Comparison of ENCODE assay signal across 17 cellular contexts in the genomic region with DNA sequence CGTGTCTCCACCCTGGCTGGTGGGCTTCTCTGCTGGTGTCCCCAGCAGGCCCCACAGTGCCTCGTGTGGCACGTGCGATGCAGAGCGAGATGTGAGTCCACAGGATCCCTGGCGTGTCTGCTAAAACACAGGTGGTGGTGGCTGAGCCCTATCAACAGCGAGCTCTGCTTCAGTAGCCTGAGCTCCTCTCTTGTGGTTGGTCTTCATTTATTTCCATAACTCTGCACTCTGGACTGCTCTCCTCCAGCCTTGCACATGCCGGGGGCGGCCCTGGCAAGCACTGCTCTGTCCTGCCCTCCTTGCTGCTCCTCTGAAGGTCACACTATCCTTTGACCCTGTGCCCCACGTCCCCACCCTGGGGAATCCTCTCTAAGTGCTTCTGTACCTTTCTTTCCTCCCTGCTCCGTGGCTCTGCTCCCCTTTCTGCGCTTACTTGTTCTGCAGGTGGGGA. TPM values are rescaled to one million over a fixed set of nuclear protein-coding genes. Genes with fewer than 3 reads are reported as not detected.
DNase-seq lines count a peak whose midpoint lies in the region; ATAC-seq, FAIRE-seq and TF ChIP-seq lines count a peak whose summit lies in the region.
"Had no signal": no experiment of that assay in that cellular context is flagged by ENCODE, and none has a peak within 500 bp of the region (broad histone marks: within the 10 kb centered on the region; RNA-seq: fewer than 3 reads in every experiment).

No MANE protein-coding gene starts in this region.

- H3K27me3 Mint-ChIP-seq in activated T-cell treated with anti-CD3 and anti-CD28 coated beads, Interleukin-2, amount 50 U/mL, for 72 hours (ENCODE audit: low read depth), result peaks cover 5% of the 10 kb centered on the region

- H3K9me3 ChIP-seq in A549, result no peaks in the 10 kb centered on the region
- no peaks in the 10 kb centered on the region for H3K9me3 ChIP-seq in A673 (ENCODE audit: low read depth, low read length, poor library complexity, severe bottlenecking)
- H3K9me3 ChIP-seq in NT2/D1 (ENCODE audit: insufficient read depth, low read length), result peaks cover 7% of the 10 kb centered on the region; the same call in 1 of the 2 replicates
- H3K9me3 ChIP-seq: BLaER1 had no signal

- H3K9ac ChIP-seq in NT2/D1 (ENCODE audit: insufficient read length, low read depth), result no peak overlapping the region
- H3K9ac ChIP-seq: BLaER1 had no signal

- no peak overlapping the region for H3K4me3 Mint-ChIP-seq in activated T-cell treated with anti-CD3 and anti-CD28 coated beads, Interleukin-2, amount 50 U/mL, for 72 hours
- H3K4me3 Mint-ChIP-seq: activated CD8-positive, alpha-beta T cell treated with anti-CD3 and anti-CD28 coated beads for 36 hours; activated naive CD8-positive, alpha-beta T cell; stimulated activated naive CD8-positive, alpha-beta T cell treated with anti-CD3 and anti-CD28 coated beads, Interleukin-15, Interleukin-2, amounts not matched to agents 100 ng/mL and 50 ng/mL, for 24 hours; T-helper 2 cell treated with Interferon-gamma antibody and Interleukin-4, amounts not matched to agents 5 μg/mL and 100 μg/mL, for 36 hours had no signal

- TF ChIP-seq RAD21 in A549 (conservative IDR thresholded peaks at IDR 0.05 in 1 of 2, IDR thresholded peaks at IDR 0.05 in 1 of 2), result no peak

- no peaks in the 10 kb centered on the region for H3K4me1 Mint-ChIP-seq in activated T-cell treated with anti-CD3 and anti-CD28 coated beads, Interleukin-2, amount 50 U/mL, for 72 hours (ENCODE audit: low read depth)

- H3K9me3 Mint-ChIP-seq in activated T-cell treated with anti-CD3 and anti-CD28 coated beads, Interleukin-2, amount 50 U/mL, for 72 hours, result no peaks in the 10 kb centered on the region
- H3K9me3 Mint-ChIP-seq: activated CD8-positive, alpha-beta T cell treated with anti-CD3 and anti-CD28 coated beads for 36 hours; stimulated activated naive CD8-positive, alpha-beta T cell treated with anti-CD3 and anti-CD28 coated beads, Interleukin-15, Interleukin-2, amounts not matched to agents 100 ng/mL and 50 ng/mL, for 24 hours; T-helper 2 cell treated with Interferon-gamma antibody and Interleukin-4, amounts not matched to agents 5 μg/mL and 100 μg/mL, for 36 hours had no signal

- no peaks in the 10 kb centered on the region for H3K36me3 ChIP-seq in A673 (ENCODE audit: insufficient read depth, low read length, poor library complexity, severe bottlenecking)
- no peaks in the 10 kb centered on the region for H3K36me3 ChIP-seq in NT2/D1 (ENCODE audit: insufficient read depth, insufficient read length, low read length)
- H3K36me3 ChIP-seq: BLaER1 had no signal

- POLR2A ChIA-PET in A549 (lab: Yijun Ruan, JAX), result no interaction called here
- POLR2A ChIA-PET in A673 (lab: Charles Lee; ENCODE audit: low non-redundant PET), result no interaction called here

- DNase-seq in A549 (ENCODE audit: low read depth in 1 of 2, low spot score in 1 of 2) (no peak), A673 (ENCODE audit: low spot score) (peak; percentile 21), NT2/D1 (ENCODE audit: low read depth, low spot score) (peak; percentile 9), lower leg skin (ENCODE audit: low spot score in 2 of 2) (peak; percentile 5 to 60), DMS53 (lab: John Stamatoyannopoulos, UW) (no peak), HT-29 (ENCODE audit: low spot score) (no peak)
- no peak for DNase-seq in activated T-cell treated with anti-CD3 and anti-CD28 coated beads, Interleukin-2, amount 50 U/mL, for 72 hours
- DNase-seq: activated CD4-positive, CD25-positive, alpha-beta regulatory T cell; activated CD8-positive, alpha-beta T cell treated with anti-CD3 and anti-CD28 coated beads for 36 hours; HCEC 1CT; mammary epithelial cell; NCI-H526 treated with DMSO at 0.1 percent for 48 hours; trophoblast cell had no signal

- H3K4me1 ChIP-seq in A549 (no peaks in the 10 kb centered on the region), A673 (ENCODE audit: insufficient read depth, low read length, poor library complexity, severe bottlenecking) (no peaks in the 10 kb centered on the region), NT2/D1 (ENCODE audit: insufficient read depth, insufficient read length) (no peaks in the 10 kb centered on the region)
- H3K4me1 ChIP-seq: BLaER1 had no signal

- H3K27ac ChIP-seq in A549 (no peak overlapping the region), A673 (ENCODE audit: low read depth, low read length, poor library complexity, severe bottlenecking) (no peak overlapping the region)
- H3K27ac ChIP-seq: BLaER1 had no signal

- H3K27me3 ChIP-seq in A673 (replicated peaks; ENCODE audit: insufficient read depth, low read depth, low read length, poor library complexity), result peaks cover 38% of the 10 kb centered on the region
- H3K27me3 ChIP-seq in NT2/D1 (ENCODE audit: insufficient read depth, insufficient read length), result no peaks in the 10 kb centered on the region
- H3K27me3 ChIP-seq: BLaER1 had no signal

- TF ChIP-seq CTCF in A549 (IDR thresholded peaks at IDR 0.05) (no peak), A673 (conservative IDR thresholded peaks at IDR 0.05; ENCODE audit: low read depth, low read length) (no peak), lower leg skin (IDR thresholded peaks at IDR 0.05) (no peak)

- no peak for TF ChIP-seq POLR2A in A549 (IDR thresholded peaks at IDR 0.05; ENCODE audit: low read length)
- no peak for TF ChIP-seq POLR2A in lower leg skin (IDR thresholded peaks at IDR 0.05)

- intact Hi-C loops in A673 (cut with micrococcal nuclease; ENCODE audit: unreplicated experiment), result loop anchor here (10.0 kb wide), 1 partner anchor 199 kb away; a partner anchor contains a TSS
- intact Hi-C loops in lower leg skin (cut with DNase I; ENCODE audit: low total_unique reads), result loop anchor here (10.0 kb wide), 1 partner anchor 1079 kb away; no protein-coding TSS in a partner anchor

- no peak overlapping the region for H3K27ac Mint-ChIP-seq in activated T-cell treated with anti-CD3 and anti-CD28 coated beads, Interleukin-2, amount 50 U/mL, for 72 hours
- H3K27ac Mint-ChIP-seq: activated CD8-positive, alpha-beta T cell treated with anti-CD3 and anti-CD28 coated beads for 36 hours; activated naive CD8-positive, alpha-beta T cell; stimulated activated naive CD8-positive, alpha-beta T cell treated with anti-CD3 and anti-CD28 coated beads, Interleukin-15, Interleukin-2, amounts not matched to agents 100 ng/mL and 50 ng/mL, for 24 hours; T-helper 2 cell treated with Interferon-gamma antibody and Interleukin-4, amounts not matched to agents 5 μg/mL and 100 μg/mL, for 36 hours had no signal

- BruUV-seq in A673 (replicated peaks; lab: Mats Ljungman, UMichigan), result no TSS peak

- no peak for TF ChIP-seq EP300 in A549 (IDR thresholded peaks at IDR 0.05)

- H3K4me3 ChIP-seq in A549, result no peak overlapping the region
- H3K4me3 ChIP-seq in A673 (ENCODE audit: low read depth, low read length, poor library complexity, severe bottlenecking), result no peak overlapping the region
- H3K4me3 ChIP-seq in NT2/D1 (ENCODE audit: insufficient read length, low read depth), result no peak overlapping the region
- H3K4me3 ChIP-seq in lower leg skin (ENCODE audit: low read depth, poor library complexity, severe bottlenecking), result no peak overlapping the region
- H3K4me3 ChIP-seq: BLaER1 had no signal

- CTCF ChIA-PET in A549 (lab: Yijun Ruan, JAX) (interaction anchor here (0.7 to 2.9 kb wide), 5 partner anchors 11 to 1077 kb away, joined by 3 to 10 read pairs (median 3); no protein-coding TSS in a partner anchor), A673 (lab: Charles Lee) (no interaction called here)

- peak; percentile 39 to 44; a peak in 2 of 6 replicates for ATAC-seq in A549
- ATAC-seq in activated T-cell treated with anti-CD3 and anti-CD28 coated beads, Interleukin-2, amount 50 U/mL, for 72 hours (replicated peaks in 1 of 2), result no peak
- ATAC-seq: activated CD8-positive, alpha-beta T cell treated with anti-CD3 and anti-CD28 coated beads for 36 hours had no signal

- 6% methylated on average over 11 of the region's 12 CpGs for WGBS in A549 (ENCODE audit: missing lambda C conversion rate)
- WGBS in lower leg skin, 2 donors, result 65 to 72% methylated on average over 10 to 12 of the region's 12 CpGs

- FAIRE-seq in A549 (lab: Jason Lieb, UNC), result no peak

- H3K36me3 Mint-ChIP-seq in activated T-cell treated with anti-CD3 and anti-CD28 coated beads, Interleukin-2, amount 50 U/mL, for 72 hours (ENCODE audit: insufficient read depth in 2 of 2), result no peaks in the 10 kb centered on the region
- H3K36me3 Mint-ChIP-seq: activated naive CD8-positive, alpha-beta T cell had no signal

- no peak overlapping the region for H3K4me2 ChIP-seq in A549
- H3K4me2 ChIP-seq: BLaER1 had no signal

TF ChIP-seq in A549, 52 proteins besides CTCF, POLR2A, EP300 and RAD21:
- TF ChIP-seq FOSL2 (IDR thresholded peaks at IDR 0.05) (no peak), FOSL2 (CRISPR knock-in tag; IDR thresholded peaks at IDR 0.05) (no peak), ZC3H11A (IDR thresholded peaks at IDR 0.05) (no peak)

RNA-seq across cellular contexts. Expression of a gene that starts 59.2 kb away (rescaled TPM):
- polyA plus RNA-seq in A549 (2011; rRNA removed) (91.3 and 95.7 TPM in 2 replicates), A549 (2017; fragmentation: RNase III; extraction: RNeasy Plus Mini Kit Qiagen cat#74134 plus additional on column Dnase treatment) (99.4 to 109 TPM (median 101 TPM) in 3 replicates)
- polyA plus RNA-seq in A549 (2012; cell fraction: cytosol; rRNA removed), result 83.4 and 88.1 TPM in 2 replicates
- 111 and 138 TPM in 2 replicates for polyA plus RNA-seq in A549 (2012; cell fraction: nucleus; rRNA removed)
- 52.3 and 55.6 TPM in 2 replicates for polyA minus RNA-seq in A549 (2011; rRNA and poly(A)+ RNA removed)
- total RNA-seq in A673 (2021) (102 and 111 TPM in 2 replicates), lower leg skin (10 to 100 TPM; 43.0 to 54.0 (median 47.9) TPM)
- total RNA-seq in activated T-cell treated with anti-CD3 and anti-CD28 coated beads, Interleukin-2, amount 50 U/mL, for 72 hours, result 10 to 100 TPM; 78.7 to 79.0 TPM
- 76.7 and 83.3 TPM in 2 replicates for total RNA-seq in HT-29 (2014; rRNA removed; shearing (Covaris generic))

RNA-seq across cellular contexts. Expression of a gene that starts 59.6 kb away (rescaled TPM):
- 25.4 and 28.1 TPM in 2 replicates for polyA plus RNA-seq in A549 (2011; rRNA removed)
- 27.4 and 35.4 TPM in 2 replicates for polyA plus RNA-seq in A549 (2012; cell fraction: cytosol; rRNA removed)
- 33.2 and 41.8 TPM in 2 replicates for polyA plus RNA-seq in A549 (2012; cell fraction: nucleus; rRNA removed)
- 9.7 to 12.2 TPM (median 11.1 TPM) in 3 replicates for polyA plus RNA-seq in A549 (2017; fragmentation: RNase III; extraction: RNeasy Plus Mini Kit Qiagen cat#74134 plus additional on column Dnase treatment)
- 18.2 and 18.8 TPM in 2 replicates for polyA minus RNA-seq in A549 (2011; rRNA and poly(A)+ RNA removed)
- 32.0 and 32.4 TPM in 2 replicates for total RNA-seq in A673 (2021)
- 100 to 1,000 TPM in 2 of 4 donors, 10 to 100 TPM in 2; 83.1 to 155 (median 98.4) TPM for total RNA-seq in lower leg skin
- total RNA-seq in activated T-cell treated with anti-CD3 and anti-CD28 coated beads, Interleukin-2, amount 50 U/mL, for 72 hours, result 10 to 100 TPM; 16.4 to 22.8 TPM
- total RNA-seq in HT-29 (2014; rRNA removed; shearing (Covaris generic)), result 41.9 and 67.3 TPM in 2 replicates

Comparison
In these comparisons a context has a peak if more than half of its experiments do, and no peak if none do; other contexts are left out.
1. ATAC-seq: peak in A549 (2 of 2); none in activated T-cell treated with anti-CD3 and anti-CD28 coated beads, Interleukin-2, amount 50 U/mL, for 72 hours (0 of 2).
2. DNase-seq: peak in A673 (single experiment), NT2/D1 (single experiment) and lower leg skin (2 of 2); none in A549 (0 of 2), DMS53 (single experiment), activated T-cell treated with anti-CD3 and anti-CD28 coated beads, Interleukin-2, amount 50 U/mL, for 72 hours (0 of 2) and HT-29 (single experiment).